Comparison of ENCODE assay signal across 2 cellular contexts in the genomic region with DNA sequence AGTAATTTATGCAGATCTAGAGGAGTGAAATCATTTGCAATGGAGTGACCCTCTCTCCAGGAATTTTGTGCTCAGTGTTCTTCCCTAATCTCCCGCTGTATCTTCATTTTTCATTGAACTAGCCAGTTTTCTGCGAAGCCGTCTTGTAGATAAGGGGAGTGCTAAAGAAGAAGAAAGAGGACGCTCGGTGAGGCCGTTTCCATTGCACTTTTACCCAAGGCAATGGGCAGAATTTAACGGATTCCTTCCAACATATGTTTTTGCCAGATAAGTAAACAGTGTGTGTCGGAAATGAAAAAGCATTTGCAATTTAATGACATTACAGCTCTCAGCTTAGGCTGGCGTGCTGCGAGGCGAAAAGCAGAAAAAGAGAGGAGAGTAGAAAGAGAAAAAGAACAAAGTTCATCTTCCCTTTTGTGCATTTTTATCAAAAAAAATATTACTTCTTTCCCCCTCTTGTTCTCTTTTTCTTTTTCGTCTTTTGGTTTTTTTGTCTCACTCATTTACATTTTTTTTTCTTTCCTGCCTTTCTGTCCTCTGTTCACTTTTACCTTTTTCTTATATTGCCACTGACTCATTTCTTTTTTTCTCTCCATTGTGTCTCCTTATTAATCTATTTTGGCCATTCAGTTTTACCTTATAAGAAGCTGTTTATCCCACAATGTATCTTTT.
TF ChIP-seq lines count a peak whose summit lies in the region.

No MANE protein-coding gene starts in this region.

TF ChIP-seq in GM23338, 12 proteins besides CTCF, POLR2A, EP300 and RAD21 (continues in another document):
- TF ChIP-seq, protein P1, sequence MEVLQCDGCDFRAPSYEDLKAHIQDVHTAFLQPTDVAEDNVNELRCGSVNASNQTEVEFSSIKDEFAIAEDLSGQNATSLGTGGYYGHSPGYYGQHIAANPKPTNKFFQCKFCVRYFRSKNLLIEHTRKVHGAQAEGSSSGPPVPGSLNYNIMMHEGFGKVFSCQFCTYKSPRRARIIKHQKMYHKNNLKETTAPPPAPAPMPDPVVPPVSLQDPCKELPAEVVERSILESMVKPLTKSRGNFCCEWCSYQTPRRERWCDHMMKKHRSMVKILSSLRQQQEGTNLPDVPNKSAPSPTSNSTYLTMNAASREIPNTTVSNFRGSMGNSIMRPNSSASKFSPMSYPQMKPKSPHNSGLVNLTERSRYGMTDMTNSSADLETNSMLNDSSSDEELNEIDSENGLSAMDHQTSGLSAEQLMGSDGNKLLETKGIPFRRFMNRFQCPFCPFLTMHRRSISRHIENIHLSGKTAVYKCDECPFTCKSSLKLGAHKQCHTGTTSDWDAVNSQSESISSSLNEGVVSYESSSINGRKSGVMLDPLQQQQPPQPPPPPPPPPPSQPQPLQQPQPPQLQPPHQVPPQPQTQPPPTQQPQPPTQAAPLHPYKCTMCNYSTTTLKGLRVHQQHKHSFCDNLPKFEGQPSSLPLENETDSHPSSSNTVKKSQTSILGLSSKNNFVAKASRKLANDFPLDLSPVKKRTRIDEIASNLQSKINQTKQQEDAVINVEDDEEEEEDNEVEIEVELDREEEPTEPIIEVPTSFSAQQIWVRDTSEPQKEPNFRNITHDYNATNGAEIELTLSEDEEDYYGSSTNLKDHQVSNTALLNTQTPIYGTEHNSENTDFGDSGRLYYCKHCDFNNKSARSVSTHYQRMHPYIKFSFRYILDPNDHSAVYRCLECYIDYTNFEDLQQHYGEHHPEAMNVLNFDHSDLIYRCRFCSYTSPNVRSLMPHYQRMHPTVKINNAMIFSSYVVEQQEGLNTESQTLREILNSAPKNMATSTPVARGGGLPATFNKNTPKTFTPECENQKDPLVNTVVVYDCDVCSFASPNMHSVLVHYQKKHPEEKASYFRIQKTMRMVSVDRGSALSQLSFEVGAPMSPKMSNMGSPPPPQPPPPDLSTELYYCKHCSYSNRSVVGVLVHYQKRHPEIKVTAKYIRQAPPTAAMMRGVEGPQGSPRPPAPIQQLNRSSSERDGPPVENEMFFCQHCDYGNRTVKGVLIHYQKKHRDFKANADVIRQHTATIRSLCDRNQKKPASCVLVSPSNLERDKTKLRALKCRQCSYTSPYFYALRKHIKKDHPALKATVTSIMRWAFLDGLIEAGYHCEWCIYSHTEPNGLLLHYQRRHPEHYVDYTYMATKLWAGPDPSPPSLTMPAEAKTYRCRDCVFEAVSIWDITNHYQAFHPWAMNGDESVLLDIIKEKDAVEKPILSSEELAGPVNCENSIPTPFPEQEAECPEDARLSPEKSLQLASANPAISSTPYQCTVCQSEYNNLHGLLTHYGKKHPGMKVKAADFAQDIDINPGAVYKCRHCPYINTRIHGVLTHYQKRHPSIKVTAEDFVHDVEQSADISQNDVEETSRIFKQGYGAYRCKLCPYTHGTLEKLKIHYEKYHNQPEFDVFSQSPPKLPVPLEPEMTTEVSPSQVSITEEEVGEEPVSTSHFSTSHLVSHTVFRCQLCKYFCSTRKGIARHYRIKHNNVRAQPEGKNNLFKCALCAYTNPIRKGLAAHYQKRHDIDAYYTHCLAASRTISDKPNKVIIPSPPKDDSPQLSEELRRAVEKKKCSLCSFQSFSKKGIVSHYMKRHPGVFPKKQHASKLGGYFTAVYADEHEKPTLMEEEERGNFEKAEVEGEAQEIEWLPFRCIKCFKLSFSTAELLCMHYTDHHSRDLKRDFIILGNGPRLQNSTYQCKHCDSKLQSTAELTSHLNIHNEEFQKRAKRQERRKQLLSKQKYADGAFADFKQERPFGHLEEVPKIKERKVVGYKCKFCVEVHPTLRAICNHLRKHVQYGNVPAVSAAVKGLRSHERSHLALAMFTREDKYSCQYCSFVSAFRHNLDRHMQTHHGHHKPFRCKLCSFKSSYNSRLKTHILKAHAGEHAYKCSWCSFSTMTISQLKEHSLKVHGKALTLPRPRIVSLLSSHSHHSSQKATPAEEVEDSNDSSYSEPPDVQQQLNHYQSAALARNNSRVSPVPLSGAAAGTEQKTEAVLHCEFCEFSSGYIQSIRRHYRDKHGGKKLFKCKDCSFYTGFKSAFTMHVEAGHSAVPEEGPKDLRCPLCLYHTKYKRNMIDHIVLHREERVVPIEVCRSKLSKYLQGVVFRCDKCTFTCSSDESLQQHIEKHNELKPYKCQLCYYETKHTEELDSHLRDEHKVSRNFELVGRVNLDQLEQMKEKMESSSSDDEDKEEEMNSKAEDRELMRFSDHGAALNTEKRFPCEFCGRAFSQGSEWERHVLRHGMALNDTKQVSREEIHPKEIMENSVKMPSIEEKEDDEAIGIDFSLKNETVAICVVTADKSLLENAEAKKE (CRISPR knock-in tag; IDR thresholded peaks at IDR 0.05), result no peak
- TF ChIP-seq EZH2 (IDR thresholded peaks at IDR 0.05; ENCODE audit: low read depth, unreplicated experiment) (no peak), JUNB (IDR thresholded peaks at IDR 0.05; ENCODE audit: unreplicated experiment) (no peak), ZNF331 (CRISPR knock-in tag; IDR thresholded peaks at IDR 0.05; ENCODE audit: low read depth) (no peak), POLR2AphosphoS5 (IDR thresholded peaks at IDR 0.05; ENCODE audit: low read depth) (no peak), EZH2phosphoT487 (IDR thresholded peaks at IDR 0.05; ENCODE audit: unreplicated experiment) (no peak), NANOG (IDR thresholded peaks at IDR 0.05; ENCODE audit: borderline replicate concordance) (no peak), CREB1 (CRISPR knock-in tag; IDR thresholded peaks at IDR 0.05; ENCODE audit: low read depth) (no peak), STAT1 (IDR thresholded peaks at IDR 0.05; ENCODE audit: unreplicated experiment) (no peak), ZNF114 (CRISPR knock-in tag; IDR thresholded peaks at IDR 0.05) (no peak)
- TF ChIP-seq, protein P2, sequence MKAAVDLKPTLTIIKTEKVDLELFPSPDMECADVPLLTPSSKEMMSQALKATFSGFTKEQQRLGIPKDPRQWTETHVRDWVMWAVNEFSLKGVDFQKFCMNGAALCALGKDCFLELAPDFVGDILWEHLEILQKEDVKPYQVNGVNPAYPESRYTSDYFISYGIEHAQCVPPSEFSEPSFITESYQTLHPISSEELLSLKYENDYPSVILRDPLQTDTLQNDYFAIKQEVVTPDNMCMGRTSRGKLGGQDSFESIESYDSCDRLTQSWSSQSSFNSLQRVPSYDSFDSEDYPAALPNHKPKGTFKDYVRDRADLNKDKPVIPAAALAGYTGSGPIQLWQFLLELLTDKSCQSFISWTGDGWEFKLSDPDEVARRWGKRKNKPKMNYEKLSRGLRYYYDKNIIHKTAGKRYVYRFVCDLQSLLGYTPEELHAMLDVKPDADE (IDR thresholded peaks at IDR 0.05), result no peak

TF ChIP-seq in K562, 482 proteins besides CTCF, POLR2A, EP300 and RAD21 (continues in another document):
- TF ChIP-seq PTTG1 (tag; IDR thresholded peaks at IDR 0.05; ENCODE audit: low read depth) (no peak), ZBED1 (IDR thresholded peaks at IDR 0.05) (no peak), SREBF2 (CRISPR knock-in tag; IDR thresholded peaks at IDR 0.05) (no peak), ZNF12 (CRISPR knock-in tag; IDR thresholded peaks at IDR 0.05) (no peak), MTA1 (IDR thresholded peaks at IDR 0.05; ENCODE audit: borderline replicate concordance) (0 out of 2 replicates have a peak, but pooled peaks have one; percentile 70), GATA2 (CRISPR knock-in tag; IDR thresholded peaks at IDR 0.05) (peak; percentile 78), RBM14 (IDR thresholded peaks at IDR 0.05; ENCODE audit: borderline replicate concordance, insufficient read depth, low read depth, low read length) (no peak), ZNF57 (CRISPR knock-in tag; IDR thresholded peaks at IDR 0.05) (no peak), KDM4B (IDR thresholded peaks at IDR 0.05; ENCODE audit: borderline replicate concordance in 2 of 2, low read depth in 1 of 2) (no peak), ZNF668 (CRISPR knock-in tag; IDR thresholded peaks at IDR 0.05) (no peak), EGR1 (conservative IDR thresholded peaks at IDR 0.05) (no peak), DMBX1 (CRISPR knock-in tag; IDR thresholded peaks at IDR 0.05; ENCODE audit: borderline replicate concordance) (no peak), BMI1 (IDR thresholded peaks at IDR 0.05; ENCODE audit: low read length) (no peak), ETV6 (IDR thresholded peaks at IDR 0.05; ENCODE audit: borderline replicate concordance in 1 of 2, low read depth in 2 of 2, low read length in 1 of 2) (no peak), ETV6 (CRISPR knock-in tag; IDR thresholded peaks at IDR 0.05; ENCODE audit: borderline replicate concordance) (no peak), PHF21A (IDR thresholded peaks at IDR 0.05; ENCODE audit: borderline replicate concordance, low read depth) (no peak), SMAD1 (IDR thresholded peaks at IDR 0.05; ENCODE audit: low read depth, low read length, partially characterized antibody) (no peak), TRIM28 (IDR thresholded peaks at IDR 0.05) (0 out of 2 replicates have a peak, but pooled peaks have one; percentile 42), TAF9B (IDR thresholded peaks at IDR 0.05; ENCODE audit: partially characterized antibody) (peak; percentile 50), ZNF589 (CRISPR knock-in tag; IDR thresholded peaks at IDR 0.05; ENCODE audit: low read depth) (no peak), MAFK (IDR thresholded peaks at IDR 0.05; ENCODE audit: low read length) (no peak), ADNP (tag; IDR thresholded peaks at IDR 0.05) (0 out of 2 replicates have a peak, but pooled peaks have one; percentile 49), HMG20A (CRISPR knock-in tag; conservative IDR thresholded peaks at IDR 0.05) (no peak), ESRRB (CRISPR knock-in tag; IDR thresholded peaks at IDR 0.05; ENCODE audit: borderline replicate concordance) (no peak), NFATC3 (IDR thresholded peaks at IDR 0.05) (no peak), ETV1 (tag; conservative IDR thresholded peaks at IDR 0.05; ENCODE audit: low read depth) (0 out of 2 replicates have a peak, but pooled peaks have one; percentile 20), TBL1XR1 (IDR thresholded peaks at IDR 0.05; ENCODE audit: low read length in 2 of 2) (peak in 1 of 2 experiments; percentile 79; a peak in 1 of 4 replicates), TFAM (CRISPR knock-in tag; conservative IDR thresholded peaks at IDR 0.05) (no peak), ZNF134 (CRISPR knock-in tag; conservative IDR thresholded peaks at IDR 0.05) (no peak)
- TF ChIP-seq, protein P3, sequence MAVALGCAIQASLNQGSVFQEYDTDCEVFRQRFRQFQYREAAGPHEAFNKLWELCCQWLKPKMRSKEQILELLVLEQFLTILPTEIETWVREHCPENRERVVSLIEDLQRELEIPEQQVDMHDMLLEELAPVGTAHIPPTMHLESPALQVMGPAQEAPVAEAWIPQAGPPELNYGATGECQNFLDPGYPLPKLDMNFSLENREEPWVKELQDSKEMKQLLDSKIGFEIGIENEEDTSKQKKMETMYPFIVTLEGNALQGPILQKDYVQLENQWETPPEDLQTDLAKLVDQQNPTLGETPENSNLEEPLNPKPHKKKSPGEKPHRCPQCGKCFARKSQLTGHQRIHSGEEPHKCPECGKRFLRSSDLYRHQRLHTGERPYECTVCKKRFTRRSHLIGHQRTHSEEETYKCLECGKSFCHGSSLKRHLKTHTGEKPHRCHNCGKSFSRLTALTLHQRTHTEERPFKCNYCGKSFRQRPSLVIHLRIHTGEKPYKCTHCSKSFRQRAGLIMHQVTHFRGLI (CRISPR knock-in tag; IDR thresholded peaks at IDR 0.05), result no peak
- TF ChIP-seq, protein P4, sequence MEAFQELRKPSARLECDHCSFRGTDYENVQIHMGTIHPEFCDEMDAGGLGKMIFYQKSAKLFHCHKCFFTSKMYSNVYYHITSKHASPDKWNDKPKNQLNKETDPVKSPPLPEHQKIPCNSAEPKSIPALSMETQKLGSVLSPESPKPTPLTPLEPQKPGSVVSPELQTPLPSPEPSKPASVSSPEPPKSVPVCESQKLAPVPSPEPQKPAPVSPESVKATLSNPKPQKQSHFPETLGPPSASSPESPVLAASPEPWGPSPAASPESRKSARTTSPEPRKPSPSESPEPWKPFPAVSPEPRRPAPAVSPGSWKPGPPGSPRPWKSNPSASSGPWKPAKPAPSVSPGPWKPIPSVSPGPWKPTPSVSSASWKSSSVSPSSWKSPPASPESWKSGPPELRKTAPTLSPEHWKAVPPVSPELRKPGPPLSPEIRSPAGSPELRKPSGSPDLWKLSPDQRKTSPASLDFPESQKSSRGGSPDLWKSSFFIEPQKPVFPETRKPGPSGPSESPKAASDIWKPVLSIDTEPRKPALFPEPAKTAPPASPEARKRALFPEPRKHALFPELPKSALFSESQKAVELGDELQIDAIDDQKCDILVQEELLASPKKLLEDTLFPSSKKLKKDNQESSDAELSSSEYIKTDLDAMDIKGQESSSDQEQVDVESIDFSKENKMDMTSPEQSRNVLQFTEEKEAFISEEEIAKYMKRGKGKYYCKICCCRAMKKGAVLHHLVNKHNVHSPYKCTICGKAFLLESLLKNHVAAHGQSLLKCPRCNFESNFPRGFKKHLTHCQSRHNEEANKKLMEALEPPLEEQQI (IDR thresholded peaks at IDR 0.05), result peak; percentile 73
- TF ChIP-seq, protein P5, sequence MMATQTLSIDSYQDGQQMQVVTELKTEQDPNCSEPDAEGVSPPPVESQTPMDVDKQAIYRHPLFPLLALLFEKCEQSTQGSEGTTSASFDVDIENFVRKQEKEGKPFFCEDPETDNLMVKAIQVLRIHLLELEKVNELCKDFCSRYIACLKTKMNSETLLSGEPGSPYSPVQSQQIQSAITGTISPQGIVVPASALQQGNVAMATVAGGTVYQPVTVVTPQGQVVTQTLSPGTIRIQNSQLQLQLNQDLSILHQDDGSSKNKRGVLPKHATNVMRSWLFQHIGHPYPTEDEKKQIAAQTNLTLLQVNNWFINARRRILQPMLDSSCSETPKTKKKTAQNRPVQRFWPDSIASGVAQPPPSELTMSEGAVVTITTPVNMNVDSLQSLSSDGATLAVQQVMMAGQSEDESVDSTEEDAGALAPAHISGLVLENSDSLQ (IDR thresholded peaks at IDR 0.05), result peak; percentile 21; the same call in 1 of the 2 replicates
- TF ChIP-seq, protein P6, sequence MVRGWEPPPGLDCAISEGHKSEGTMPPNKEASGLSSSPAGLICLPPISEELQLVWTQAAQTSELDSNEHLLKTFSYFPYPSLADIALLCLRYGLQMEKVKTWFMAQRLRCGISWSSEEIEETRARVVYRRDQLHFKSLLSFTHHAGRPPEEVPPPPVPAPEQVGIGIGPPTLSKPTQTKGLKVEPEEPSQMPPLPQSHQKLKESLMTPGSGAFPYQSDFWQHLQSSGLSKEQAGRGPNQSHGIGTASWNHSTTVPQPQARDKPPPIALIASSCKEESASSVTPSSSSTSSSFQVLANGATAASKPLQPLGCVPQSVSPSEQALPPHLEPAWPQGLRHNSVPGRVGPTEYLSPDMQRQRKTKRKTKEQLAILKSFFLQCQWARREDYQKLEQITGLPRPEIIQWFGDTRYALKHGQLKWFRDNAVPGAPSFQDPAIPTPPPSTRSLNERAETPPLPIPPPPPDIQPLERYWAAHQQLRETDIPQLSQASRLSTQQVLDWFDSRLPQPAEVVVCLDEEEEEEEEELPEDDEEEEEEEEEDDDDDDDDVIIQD (CRISPR knock-in tag; IDR thresholded peaks at IDR 0.05), result no peak
- TF ChIP-seq, protein P7, sequence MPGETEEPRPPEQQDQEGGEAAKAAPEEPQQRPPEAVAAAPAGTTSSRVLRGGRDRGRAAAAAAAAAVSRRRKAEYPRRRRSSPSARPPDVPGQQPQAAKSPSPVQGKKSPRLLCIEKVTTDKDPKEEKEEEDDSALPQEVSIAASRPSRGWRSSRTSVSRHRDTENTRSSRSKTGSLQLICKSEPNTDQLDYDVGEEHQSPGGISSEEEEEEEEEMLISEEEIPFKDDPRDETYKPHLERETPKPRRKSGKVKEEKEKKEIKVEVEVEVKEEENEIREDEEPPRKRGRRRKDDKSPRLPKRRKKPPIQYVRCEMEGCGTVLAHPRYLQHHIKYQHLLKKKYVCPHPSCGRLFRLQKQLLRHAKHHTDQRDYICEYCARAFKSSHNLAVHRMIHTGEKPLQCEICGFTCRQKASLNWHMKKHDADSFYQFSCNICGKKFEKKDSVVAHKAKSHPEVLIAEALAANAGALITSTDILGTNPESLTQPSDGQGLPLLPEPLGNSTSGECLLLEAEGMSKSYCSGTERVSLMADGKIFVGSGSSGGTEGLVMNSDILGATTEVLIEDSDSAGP (CRISPR knock-in tag; IDR thresholded peaks at IDR 0.05), result no peak
- TF ChIP-seq, protein P8, sequence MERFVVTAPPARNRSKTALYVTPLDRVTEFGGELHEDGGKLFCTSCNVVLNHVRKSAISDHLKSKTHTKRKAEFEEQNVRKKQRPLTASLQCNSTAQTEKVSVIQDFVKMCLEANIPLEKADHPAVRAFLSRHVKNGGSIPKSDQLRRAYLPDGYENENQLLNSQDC (CRISPR knock-in tag; IDR thresholded peaks at IDR 0.05), result no peak
